19 cellular contexts compared by ENCODE assay signal in the genomic region with DNA sequence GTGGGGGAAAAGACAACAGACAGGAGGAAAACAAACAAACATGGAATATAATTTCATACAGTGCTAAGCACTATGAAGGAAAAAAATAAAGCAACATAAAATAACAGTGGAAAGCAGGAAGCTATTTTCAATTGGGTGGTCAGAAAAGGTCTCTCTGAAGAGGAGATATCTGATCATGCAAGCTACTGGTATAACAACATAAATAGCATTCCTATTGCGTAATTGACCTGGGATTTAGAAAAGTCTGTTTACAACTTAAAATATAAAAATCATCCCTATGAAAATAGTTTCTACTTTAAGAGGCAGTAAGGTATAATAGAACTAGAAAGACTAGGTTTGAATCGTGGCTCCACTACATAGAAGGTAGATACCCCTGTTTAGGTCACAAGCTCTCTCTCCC.
DNase-seq lines count a peak whose midpoint lies in the region; ATAC-seq and TF ChIP-seq lines count a peak whose summit lies in the region.
"Had no signal": no experiment of that assay in that cellular context is flagged by ENCODE, and none has a peak within 500 bp of the region (broad histone marks: within the 10 kb centered on the region; RNA-seq: fewer than 3 reads in every experiment).

No MANE protein-coding gene starts in this region.

- H3K4me3 ChIP-seq in left ventricle myocardium inferior, result no peak overlapping the region
- H3K4me3 ChIP-seq in right cardiac atrium (ENCODE audit: low read length), result no peak overlapping the region
- no peak overlapping the region for H3K4me3 ChIP-seq in body of pancreas
- H3K4me3 ChIP-seq: heart right ventricle, uterus had no signal

- H3K4me1 ChIP-seq in left ventricle myocardium inferior (peaks cover 58% of the 10 kb centered on the region), right cardiac atrium (ENCODE audit: control insufficient read depth, insufficient read depth, low read length) (peaks cover 3% of the 10 kb centered on the region), body of pancreas (peaks cover 58% of the 10 kb centered on the region)

- peak overlapping the region; percentile 3 for H3K27ac ChIP-seq in left ventricle myocardium inferior (replicated peaks)
- no peak overlapping the region for H3K27ac ChIP-seq in right cardiac atrium (ENCODE audit: low read length)
- peak overlapping the region in 3 of 4 donors; percentile 9 to 61 (median 52) for H3K27ac ChIP-seq in body of pancreas
- H3K27ac ChIP-seq: uterus had no signal

- no peaks in the 10 kb centered on the region for H3K36me3 ChIP-seq in left ventricle myocardium inferior
- no peaks in the 10 kb centered on the region for H3K36me3 ChIP-seq in body of pancreas (replicated peaks in 1 of 2; ENCODE audit: insufficient read depth in 1 of 2, low read depth in 2 of 2)
- H3K36me3 ChIP-seq: heart right ventricle, uterus had no signal

- ATAC-seq in right cardiac atrium (no peak), body of pancreas (no peak), left lobe of liver (peak; percentile 47), HG02973 (IDR thresholded peaks at IDR 0.05; ENCODE audit: unreplicated experiment) (no peak)
- no peak for ATAC-seq in stimulated activated naive CD8-positive, alpha-beta T cell treated with anti-CD3 and anti-CD28 coated beads, Interleukin-15, Interleukin-2, amounts not matched to agents 100 U/mL and 50 U/mL, for 24 hours
- ATAC-seq: activated CD4-positive, CD25-positive, alpha-beta regulatory T cell treated with anti-CD3 and anti-CD28 coated beads, Interleukin-2, amount 50 U/mL, for 24 hours; heart right ventricle; natural killer cell treated with Interleukin-12 subunit alpha and Interleukin-12 subunit beta and Interleukin-15 and Interleukin-18, amount 100 ng/mL, for 72 hours; T-cell had no signal

- DNase-seq in left ventricle myocardium inferior (no peak), right cardiac atrium (no peak), body of pancreas (no peak), left lobe of liver (ENCODE audit: low spot score) (no peak), NCI-H2227 (lab: John Stamatoyannopoulos, UW; ENCODE audit: unreplicated experiment) (no peak), NCI-H2029 (lab: John Stamatoyannopoulos, UW) (no peak)
- DNase-seq in stimulated activated naive CD8-positive, alpha-beta T cell treated with anti-CD3 and anti-CD28 coated beads, Interleukin-15, Interleukin-2, amounts not matched to agents 100 U/mL and 50 U/mL, for 24 hours, result no peak
- DNase-seq: ACHN; activated naive CD4-positive, alpha-beta T cell treated with anti-CD3 and anti-CD28 coated beads for 36 hours; COR-L47; GDM1; heart right ventricle; NCI-H187; stimulated activated naive CD4-positive, alpha-beta T cell; T-cell; uterus had no signal

- no peaks in the 10 kb centered on the region for H3K27me3 ChIP-seq in left ventricle myocardium inferior (ENCODE audit: low read depth)
- no peaks in the 10 kb centered on the region for H3K27me3 ChIP-seq in right cardiac atrium (ENCODE audit: control insufficient read depth, insufficient read depth)
- no peaks in the 10 kb centered on the region for H3K27me3 ChIP-seq in body of pancreas
- H3K27me3 ChIP-seq: heart right ventricle, uterus had no signal

- WGBS in right cardiac atrium, result 82% methylated on average over 2 of the region's 2 CpGs
- WGBS in body of pancreas, 2 donors, result 41 to 44% methylated on average over 2 of the region's 2 CpGs

- TF ChIP-seq CTCF in left ventricle myocardium inferior (IDR thresholded peaks at IDR 0.05; ENCODE audit: borderline replicate concordance) (no peak), body of pancreas (IDR thresholded peaks at IDR 0.05) (no peak)

- TF ChIP-seq POLR2A in body of pancreas (IDR thresholded peaks at IDR 0.05), result no peak

- no peaks in the 10 kb centered on the region for H3K9me3 ChIP-seq in left ventricle myocardium inferior (replicated peaks)
- no peaks in the 10 kb centered on the region for H3K9me3 ChIP-seq in right cardiac atrium (ENCODE audit: control insufficient read depth, low read length)
- no peaks in the 10 kb centered on the region for H3K9me3 ChIP-seq in body of pancreas
- H3K9me3 ChIP-seq: heart right ventricle, uterus had no signal

- intact Hi-C loops in left ventricle myocardium inferior (cut with micrococcal nuclease) (no loop called here), right cardiac atrium (cut with DNase I) (no loop called here), body of pancreas (cut with DNase I) (no loop called here)
